8 cellular contexts compared by ENCODE assay signal in the genomic region with DNA sequence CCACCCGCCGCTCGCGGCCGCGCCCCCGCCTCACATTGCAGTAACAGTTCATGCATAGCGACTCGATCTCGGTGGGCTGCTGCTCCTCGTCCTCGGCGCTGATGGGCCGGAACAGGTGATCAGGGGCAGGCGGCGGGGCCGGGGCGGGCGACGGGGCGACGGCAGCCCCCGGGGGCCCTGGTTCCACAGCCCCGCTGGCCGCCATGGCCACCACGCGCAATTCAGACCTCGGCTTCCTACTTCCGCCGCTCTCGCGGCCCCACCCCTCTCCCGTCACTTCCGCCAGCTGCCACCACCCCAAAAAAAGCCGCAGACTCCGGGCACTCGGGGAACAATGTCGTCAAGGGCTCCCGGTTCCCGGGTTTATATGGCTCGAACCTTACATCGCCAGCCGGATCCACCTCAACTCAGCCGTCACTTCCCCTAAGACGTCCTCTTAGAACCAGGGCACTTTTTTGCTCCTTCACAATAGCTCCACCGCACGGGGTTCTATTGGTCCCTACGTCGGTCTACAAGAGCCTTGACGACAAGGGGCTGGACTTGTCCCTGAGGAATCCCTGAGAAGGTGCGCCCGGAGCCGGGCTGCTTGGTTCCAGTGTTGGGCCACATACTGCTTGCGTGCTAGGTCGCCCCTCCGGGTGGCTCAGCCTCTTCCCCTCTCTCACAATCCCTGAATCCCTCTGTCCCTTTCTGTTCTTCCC. TPM values are rescaled to one million over a fixed set of nuclear protein-coding genes. Genes with fewer than 3 reads are reported as not detected.
DNase-seq lines count a peak whose midpoint lies in the region; ATAC-seq and TF ChIP-seq lines count a peak whose summit lies in the region.

A gene with protein sequence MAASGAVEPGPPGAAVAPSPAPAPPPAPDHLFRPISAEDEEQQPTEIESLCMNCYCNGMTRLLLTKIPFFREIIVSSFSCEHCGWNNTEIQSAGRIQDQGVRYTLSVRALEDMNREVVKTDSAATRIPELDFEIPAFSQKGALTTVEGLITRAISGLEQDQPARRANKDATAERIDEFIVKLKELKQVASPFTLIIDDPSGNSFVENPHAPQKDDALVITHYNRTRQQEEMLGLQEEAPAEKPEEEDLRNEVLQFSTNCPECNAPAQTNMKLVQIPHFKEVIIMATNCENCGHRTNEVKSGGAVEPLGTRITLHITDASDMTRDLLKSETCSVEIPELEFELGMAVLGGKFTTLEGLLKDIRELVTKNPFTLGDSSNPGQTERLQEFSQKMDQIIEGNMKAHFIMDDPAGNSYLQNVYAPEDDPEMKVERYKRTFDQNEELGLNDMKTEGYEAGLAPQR (minus strand): TSS at position 238 of the 701 bp plus-strand sequence. CDS start 33 bp downstream, at position 205.

- H3K27me3 Mint-ChIP-seq in neural progenitor cell (ENCODE audit: insufficient read depth, low read depth), result peaks cover 4% of the 10 kb centered on the region

- H4K20me1 ChIP-seq in DND-41 (ENCODE audit: insufficient read depth, low read length) (no peaks in the 10 kb centered on the region), neural progenitor cell (ENCODE audit: low read depth) (no peaks in the 10 kb centered on the region)

- H3K27me3 ChIP-seq in DND-41 (ENCODE audit: insufficient read depth, low read length, poor library complexity) (no peaks in the 10 kb centered on the region), neural progenitor cell (peaks cover 11% of the 10 kb centered on the region), stomach smooth muscle (ENCODE audit: control insufficient read depth in 1 of 2, insufficient read depth in 2 of 2, low read length in 2 of 2) (no peaks in the 10 kb centered on the region)

- H3K4me1 ChIP-seq in DND-41 (ENCODE audit: insufficient read depth, low read length) (peaks cover 26% of the 10 kb centered on the region), neural progenitor cell (peaks cover 5% of the 10 kb centered on the region), stomach smooth muscle (ENCODE audit: control insufficient read depth, insufficient read depth, low read length) (peaks cover 22% of the 10 kb centered on the region)

- in situ Hi-C loops in SK-MEL-5 (cut with HindIII; ENCODE audit: low pct_unique_long_range_greater_than_20kb, low sequenced_read_pairs), result no loop called here

- peak within 1 kb of the TSS; percentile 73 for H3K27ac ChIP-seq in DND-41 (ENCODE audit: low read length)
- no peak within 1 kb of the TSS for H3K27ac ChIP-seq in neural progenitor cell
- peak within 1 kb of the TSS; percentile 87 for H3K27ac ChIP-seq in stomach smooth muscle (ENCODE audit: low read length)

- H3K4me3 Mint-ChIP-seq in neural progenitor cell, result peak within 1 kb of the TSS; percentile 98

- TF ChIP-seq CTCF in DND-41 (IDR thresholded peaks at IDR 0.05; ENCODE audit: borderline replicate concordance, extremely low read depth, low read length, poor library complexity, severe bottlenecking), result no peak
- TF ChIP-seq CTCF in neural progenitor cell (IDR thresholded peaks at IDR 0.05), result no peak

- peaks cover 20% of the 10 kb centered on the region for H3K79me2 ChIP-seq in DND-41 (ENCODE audit: insufficient read depth, low read length)
- peaks cover 16% of the 10 kb centered on the region for H3K79me2 ChIP-seq in neural progenitor cell (ENCODE audit: low read depth)

- peak within 1 kb of the TSS; percentile 99 for H2AFZ ChIP-seq in DND-41 (ENCODE audit: low read depth, low read length)
- peak within 1 kb of the TSS; percentile 90 for H2AFZ ChIP-seq in neural progenitor cell (replicated peaks)

- H3K36me3 Mint-ChIP-seq in neural progenitor cell, result peaks cover 14% of the 10 kb centered on the region

- H3K36me3 ChIP-seq in DND-41 (ENCODE audit: insufficient read depth, low read length) (peaks cover 39% of the 10 kb centered on the region), neural progenitor cell (no peaks in the 10 kb centered on the region), stomach smooth muscle (ENCODE audit: control insufficient read depth in 2 of 2, insufficient read depth in 2 of 2, low read length in 2 of 2) (peaks cover 33 to 36% of the 10 kb centered on the region in 2 donors)

- H3K9ac ChIP-seq in DND-41 (ENCODE audit: low read depth, low read length) (peak within 1 kb of the TSS; percentile 72), neural progenitor cell (peak within 1 kb of the TSS; percentile 61), stomach smooth muscle (ENCODE audit: low read length in 2 of 2) (peak within 1 kb of the TSS; percentile 88 to 96)

- peaks cover 14% of the 10 kb centered on the region for H3K4me1 Mint-ChIP-seq in neural progenitor cell

- peak; percentile 79 for DNase-seq in DND-41
- peak; percentile 74 to 81 for DNase-seq in Kasumi-1 (lab: John Stamatoyannopoulos, UW)
- DNase-seq in SK-MEL-5 (ENCODE audit: low read depth, low spot score), result peak; percentile 49
- DNase-seq in activated gamma-delta T cell treated with anti-CD3 and anti-CD28 coated beads, Interleukin-2, amount 50 U/mL, for 16 hours (ENCODE audit: low read depth), result peak; percentile 75
- peak; percentile 50 for DNase-seq in foreskin melanocyte
- DNase-seq in neural progenitor cell (ENCODE audit: low spot score), result peak; percentile 73

- no peaks in the 10 kb centered on the region for H3K9me3 ChIP-seq in DND-41 (ENCODE audit: insufficient read depth, low read length, severe bottlenecking)
- no peaks in the 10 kb centered on the region for H3K9me3 ChIP-seq in neural progenitor cell (ENCODE audit: low read depth)
- H3K9me3 ChIP-seq in stomach smooth muscle (ENCODE audit: control insufficient read depth in 2 of 2, low read length in 2 of 2), result no peaks in the 10 kb centered on the region

- peak within 1 kb of the TSS; percentile 99 for H3K4me2 ChIP-seq in DND-41 (ENCODE audit: insufficient read depth, low read length)
- H3K4me2 ChIP-seq in neural progenitor cell, result peak within 1 kb of the TSS; percentile 85

- H3K27ac Mint-ChIP-seq in neural progenitor cell, result peak within 1 kb of the TSS; percentile 54

- H3K4me3 ChIP-seq in DND-41 (ENCODE audit: low read depth in 1 of 2, low read length in 2 of 2) (peak within 1 kb of the TSS; percentile 76 to 87), neural progenitor cell (peak within 1 kb of the TSS; percentile 87), stomach smooth muscle (ENCODE audit: low read length in 2 of 2) (peak within 1 kb of the TSS; percentile 92 to 94)

- H3K9me3 Mint-ChIP-seq in neural progenitor cell, result no peaks in the 10 kb centered on the region

- H3F3A ChIP-seq in neural progenitor cell (ENCODE audit: low read depth), result no peaks in the 10 kb centered on the region

- ATAC-seq in DND-41 (ENCODE audit: insufficient read depth, low read depth) (peak; percentile 83), GM21786 (IDR thresholded peaks at IDR 0.05; ENCODE audit: unreplicated experiment) (peak; percentile 83)

RNA-seq across cellular contexts. Expression of the gene that starts here (rescaled TPM):
- total RNA-seq in SK-MEL-5 (2014; rRNA removed; shearing (Covaris generic)), result 70.7 and 71.9 TPM in 2 replicates
- polyA plus RNA-seq in SK-MEL-5 (2015; cell fraction: cytosol; rRNA removed), result 48.6 and 67.8 TPM in 2 replicates
- polyA plus RNA-seq in SK-MEL-5 (2015; cell fraction: nucleus; rRNA removed), result 29.7 and 59.2 TPM in 2 replicates
- 38.5 and 48.2 TPM in 2 replicates for total RNA-seq in neural progenitor cell (ENCODE audit: low replicate concordance)
